1 cellular context compared by ENCODE assay signal in the genomic region with DNA sequence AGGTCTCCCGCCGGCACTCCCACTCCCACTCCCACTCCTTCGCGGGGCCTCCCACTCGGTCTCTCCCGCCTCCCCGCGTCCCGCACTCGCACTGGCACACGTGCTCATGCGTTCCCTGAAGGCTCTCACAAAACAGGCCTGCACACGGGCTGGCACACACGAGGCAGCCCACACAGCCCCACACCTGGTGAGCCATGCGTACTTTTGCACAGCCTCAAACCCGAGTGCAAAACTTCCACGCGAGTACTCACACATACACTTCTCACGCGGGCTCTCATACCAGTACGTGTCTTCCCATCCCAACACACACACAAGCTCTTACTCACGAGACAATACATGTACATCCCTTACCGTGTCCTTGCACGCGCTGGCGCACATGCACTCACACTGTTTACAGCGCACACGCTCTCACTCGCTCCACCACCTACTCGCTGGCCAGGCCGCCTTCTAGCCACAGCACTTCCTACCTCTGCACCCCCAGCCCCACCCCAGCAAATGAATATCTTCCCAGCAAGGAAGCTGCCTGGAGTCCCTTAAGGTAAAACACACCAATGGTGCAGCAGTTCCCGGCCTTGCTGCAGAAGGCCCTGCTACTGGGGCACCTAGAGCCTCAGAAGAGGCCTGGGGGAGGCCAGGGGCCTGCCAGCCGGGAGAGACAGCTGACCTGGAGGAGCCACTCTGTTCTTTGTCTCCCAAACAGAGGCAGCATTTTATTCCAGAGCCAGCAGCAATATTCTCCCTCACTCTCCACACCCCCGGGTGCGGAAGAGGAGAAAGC.
TF ChIP-seq lines count a peak whose summit lies in the region.

No MANE protein-coding gene starts in this region.

TF ChIP-seq in HEK293, 187 proteins besides CTCF, POLR2A, EP300 and RAD21 (continued from another document and continues in another):
- TF ChIP-seq, protein P1, sequence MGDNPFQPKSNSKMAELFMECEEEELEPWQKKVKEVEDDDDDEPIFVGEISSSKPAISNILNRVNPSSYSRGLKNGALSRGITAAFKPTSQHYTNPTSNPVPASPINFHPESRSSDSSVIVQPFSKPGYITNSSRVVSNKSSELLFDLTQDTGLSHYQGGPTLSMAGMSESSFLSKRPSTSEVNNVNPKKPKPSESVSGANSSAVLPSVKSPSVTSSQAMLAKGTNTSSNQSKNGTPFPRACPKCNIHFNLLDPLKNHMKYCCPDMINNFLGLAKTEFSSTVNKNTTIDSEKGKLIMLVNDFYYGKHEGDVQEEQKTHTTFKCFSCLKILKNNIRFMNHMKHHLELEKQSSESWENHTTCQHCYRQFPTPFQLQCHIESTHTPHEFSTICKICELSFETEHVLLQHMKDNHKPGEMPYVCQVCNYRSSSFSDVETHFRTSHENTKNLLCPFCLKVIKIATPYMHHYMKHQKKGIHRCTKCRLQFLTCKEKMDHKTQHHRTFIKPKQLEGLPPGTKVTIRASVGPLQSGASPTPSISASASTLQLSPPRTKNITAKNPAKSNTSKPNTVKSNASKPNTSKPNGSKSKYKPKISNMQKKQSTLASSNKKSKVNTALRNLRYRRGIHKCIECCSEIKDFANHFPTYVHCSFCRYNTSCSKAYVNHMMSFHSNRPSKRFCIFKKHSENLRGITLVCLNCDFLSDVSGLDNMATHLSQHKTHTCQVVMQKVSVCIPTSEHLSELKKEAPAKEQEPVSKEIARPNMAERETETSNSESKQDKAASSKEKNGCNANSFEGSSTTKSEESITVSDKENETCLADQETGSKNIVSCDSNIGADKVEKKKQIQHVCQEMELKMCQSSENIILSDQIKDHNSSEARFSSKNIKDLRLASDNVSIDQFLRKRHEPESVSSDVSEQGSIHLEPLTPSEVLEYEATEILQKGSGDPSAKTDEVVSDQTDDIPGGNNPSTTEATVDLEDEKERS (tag by site-specific recombination; IDR thresholded peaks at IDR 0.05) = no peak
- TF ChIP-seq ZNF677 (tag by site-specific recombination; IDR thresholded peaks at IDR 0.05) (no peak), SP3 (tag by site-specific recombination; IDR thresholded peaks at IDR 0.05) (peak; percentile 44; the same call in 1 of the 2 replicates), ZNF843 (tag by site-specific recombination; IDR thresholded peaks at IDR 0.05) (no peak), ZNF585B (tag by site-specific recombination; IDR thresholded peaks at IDR 0.05) (no peak), ZNF112 (tag by site-specific recombination; IDR thresholded peaks at IDR 0.05) (no peak), ZNF792 (tag by site-specific recombination; IDR thresholded peaks at IDR 0.05) (peak; percentile 60; the same call in 1 of the 2 replicates), RBAK (tag by site-specific recombination; IDR thresholded peaks at IDR 0.05) (no peak), ZNF48 (tag by site-specific recombination; IDR thresholded peaks at IDR 0.05) (no peak), ZNF184 (tag by site-specific recombination; IDR thresholded peaks at IDR 0.05) (no peak), ZNF549 (tag by site-specific recombination; IDR thresholded peaks at IDR 0.05) (no peak), ZNF404 (tag by site-specific recombination; IDR thresholded peaks at IDR 0.05) (no peak), ZNF157 (tag by site-specific recombination; IDR thresholded peaks at IDR 0.05) (0 out of 2 replicates have a peak, but pooled peaks have one; percentile 15), ZNF266 (tag by site-specific recombination; IDR thresholded peaks at IDR 0.05; ENCODE audit: low read depth) (no peak), ZNF24 (tag by site-specific recombination; IDR thresholded peaks at IDR 0.05) (no peak), SP7 (tag by site-specific recombination; IDR thresholded peaks at IDR 0.05) (0 out of 2 replicates have a peak, but pooled peaks have one; percentile 27), ZNF341 (tag by site-specific recombination; IDR thresholded peaks at IDR 0.05; ENCODE audit: low read depth) (no peak), ZNF2 (tag by site-specific recombination; IDR thresholded peaks at IDR 0.05) (peak; percentile 66; the same call in 1 of the 2 replicates), ZNF23 (tag by site-specific recombination; IDR thresholded peaks at IDR 0.05; ENCODE audit: borderline replicate concordance) (no peak), SCRT1 (tag by site-specific recombination; IDR thresholded peaks at IDR 0.05; ENCODE audit: borderline replicate concordance) (no peak), ZNF10 (tag by site-specific recombination; IDR thresholded peaks at IDR 0.05) (no peak), ZNF433 (tag by site-specific recombination; IDR thresholded peaks at IDR 0.05; ENCODE audit: low read depth) (no peak), WT1 (tag by site-specific recombination; IDR thresholded peaks at IDR 0.05) (peak; percentile 39; the same call in 1 of the 2 replicates), ZNF426 (tag by site-specific recombination; IDR thresholded peaks at IDR 0.05) (no peak), GFI1B (tag by site-specific recombination; IDR thresholded peaks at IDR 0.05) (no peak), ZNF114 (tag by site-specific recombination; IDR thresholded peaks at IDR 0.05) (no peak), OVOL3 (tag by site-specific recombination; IDR thresholded peaks at IDR 0.05) (no peak), ZNF132 (tag by site-specific recombination; IDR thresholded peaks at IDR 0.05; ENCODE audit: borderline replicate concordance) (no peak), ZNF830 (tag by site-specific recombination; IDR thresholded peaks at IDR 0.05; ENCODE audit: low read depth) (no peak), KLF9 (tag by site-specific recombination; IDR thresholded peaks at IDR 0.05; ENCODE audit: low read depth) (peak; percentile 78), ZNF600 (tag by site-specific recombination; IDR thresholded peaks at IDR 0.05) (no peak), ZNF37A (tag by site-specific recombination; IDR thresholded peaks at IDR 0.05) (no peak), HOXC10 (CRISPR knock-in tag; IDR thresholded peaks at IDR 0.05) (no peak), ZNF335 (tag by site-specific recombination; conservative IDR thresholded peaks at IDR 0.05) (peak; percentile 86), ZNF707 (tag by site-specific recombination; IDR thresholded peaks at IDR 0.05) (no peak)
- TF ChIP-seq, protein P2, sequence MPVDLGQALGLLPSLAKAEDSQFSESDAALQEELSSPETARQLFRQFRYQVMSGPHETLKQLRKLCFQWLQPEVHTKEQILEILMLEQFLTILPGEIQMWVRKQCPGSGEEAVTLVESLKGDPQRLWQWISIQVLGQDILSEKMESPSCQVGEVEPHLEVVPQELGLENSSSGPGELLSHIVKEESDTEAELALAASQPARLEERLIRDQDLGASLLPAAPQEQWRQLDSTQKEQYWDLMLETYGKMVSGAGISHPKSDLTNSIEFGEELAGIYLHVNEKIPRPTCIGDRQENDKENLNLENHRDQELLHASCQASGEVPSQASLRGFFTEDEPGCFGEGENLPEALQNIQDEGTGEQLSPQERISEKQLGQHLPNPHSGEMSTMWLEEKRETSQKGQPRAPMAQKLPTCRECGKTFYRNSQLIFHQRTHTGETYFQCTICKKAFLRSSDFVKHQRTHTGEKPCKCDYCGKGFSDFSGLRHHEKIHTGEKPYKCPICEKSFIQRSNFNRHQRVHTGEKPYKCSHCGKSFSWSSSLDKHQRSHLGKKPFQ (tag by site-specific recombination; IDR thresholded peaks at IDR 0.05) = no peak
- TF ChIP-seq, protein P3, sequence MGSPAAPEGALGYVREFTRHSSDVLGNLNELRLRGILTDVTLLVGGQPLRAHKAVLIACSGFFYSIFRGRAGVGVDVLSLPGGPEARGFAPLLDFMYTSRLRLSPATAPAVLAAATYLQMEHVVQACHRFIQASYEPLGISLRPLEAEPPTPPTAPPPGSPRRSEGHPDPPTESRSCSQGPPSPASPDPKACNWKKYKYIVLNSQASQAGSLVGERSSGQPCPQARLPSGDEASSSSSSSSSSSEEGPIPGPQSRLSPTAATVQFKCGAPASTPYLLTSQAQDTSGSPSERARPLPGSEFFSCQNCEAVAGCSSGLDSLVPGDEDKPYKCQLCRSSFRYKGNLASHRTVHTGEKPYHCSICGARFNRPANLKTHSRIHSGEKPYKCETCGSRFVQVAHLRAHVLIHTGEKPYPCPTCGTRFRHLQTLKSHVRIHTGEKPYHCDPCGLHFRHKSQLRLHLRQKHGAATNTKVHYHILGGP (tag by site-specific recombination; IDR thresholded peaks at IDR 0.05) = no peak
- TF ChIP-seq, protein P4, sequence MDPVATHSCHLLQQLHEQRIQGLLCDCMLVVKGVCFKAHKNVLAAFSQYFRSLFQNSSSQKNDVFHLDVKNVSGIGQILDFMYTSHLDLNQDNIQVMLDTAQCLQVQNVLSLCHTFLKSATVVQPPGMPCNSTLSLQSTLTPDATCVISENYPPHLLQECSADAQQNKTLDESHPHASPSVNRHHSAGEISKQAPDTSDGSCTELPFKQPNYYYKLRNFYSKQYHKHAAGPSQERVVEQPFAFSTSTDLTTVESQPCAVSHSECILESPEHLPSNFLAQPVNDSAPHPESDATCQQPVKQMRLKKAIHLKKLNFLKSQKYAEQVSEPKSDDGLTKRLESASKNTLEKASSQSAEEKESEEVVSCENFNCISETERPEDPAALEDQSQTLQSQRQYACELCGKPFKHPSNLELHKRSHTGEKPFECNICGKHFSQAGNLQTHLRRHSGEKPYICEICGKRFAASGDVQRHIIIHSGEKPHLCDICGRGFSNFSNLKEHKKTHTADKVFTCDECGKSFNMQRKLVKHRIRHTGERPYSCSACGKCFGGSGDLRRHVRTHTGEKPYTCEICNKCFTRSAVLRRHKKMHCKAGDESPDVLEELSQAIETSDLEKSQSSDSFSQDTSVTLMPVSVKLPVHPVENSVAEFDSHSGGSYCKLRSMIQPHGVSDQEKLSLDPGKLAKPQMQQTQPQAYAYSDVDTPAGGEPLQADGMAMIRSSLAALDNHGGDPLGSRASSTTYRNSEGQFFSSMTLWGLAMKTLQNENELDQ (tag by site-specific recombination; IDR thresholded peaks at IDR 0.05; ENCODE audit: low read depth) = no peak
- TF ChIP-seq, protein P5, sequence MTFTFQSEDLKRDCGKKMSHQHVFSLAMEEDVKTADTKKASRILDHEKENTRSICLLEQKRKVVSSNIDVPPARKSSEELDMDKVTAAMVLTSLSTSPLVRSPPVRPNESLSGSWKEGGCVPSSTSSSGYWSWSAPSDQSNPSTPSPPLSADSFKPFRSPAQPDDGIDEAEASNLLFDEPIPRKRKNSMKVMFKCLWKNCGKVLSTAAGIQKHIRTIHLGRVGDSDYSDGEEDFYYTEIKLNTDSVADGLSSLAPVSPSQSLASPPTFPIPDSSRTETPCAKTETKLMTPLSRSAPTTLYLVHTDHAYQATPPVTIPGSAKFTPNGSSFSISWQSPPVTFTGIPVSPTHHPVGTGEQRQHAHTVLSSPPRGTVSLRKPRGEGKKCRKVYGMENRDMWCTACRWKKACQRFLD (tag by site-specific recombination; IDR thresholded peaks at IDR 0.05) = no peak
- TF ChIP-seq, protein P6, sequence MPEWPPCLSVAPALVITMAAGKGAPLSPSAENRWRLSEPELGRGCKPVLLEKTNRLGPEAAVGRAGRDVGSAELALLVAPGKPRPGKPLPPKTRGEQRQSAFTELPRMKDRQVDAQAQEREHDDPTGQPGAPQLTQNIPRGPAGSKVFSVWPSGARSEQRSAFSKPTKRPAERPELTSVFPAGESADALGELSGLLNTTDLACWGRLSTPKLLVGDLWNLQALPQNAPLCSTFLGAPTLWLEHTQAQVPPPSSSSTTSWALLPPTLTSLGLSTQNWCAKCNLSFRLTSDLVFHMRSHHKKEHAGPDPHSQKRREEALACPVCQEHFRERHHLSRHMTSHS (tag by site-specific recombination; IDR thresholded peaks at IDR 0.05) = no peak
- TF ChIP-seq, protein P7, sequence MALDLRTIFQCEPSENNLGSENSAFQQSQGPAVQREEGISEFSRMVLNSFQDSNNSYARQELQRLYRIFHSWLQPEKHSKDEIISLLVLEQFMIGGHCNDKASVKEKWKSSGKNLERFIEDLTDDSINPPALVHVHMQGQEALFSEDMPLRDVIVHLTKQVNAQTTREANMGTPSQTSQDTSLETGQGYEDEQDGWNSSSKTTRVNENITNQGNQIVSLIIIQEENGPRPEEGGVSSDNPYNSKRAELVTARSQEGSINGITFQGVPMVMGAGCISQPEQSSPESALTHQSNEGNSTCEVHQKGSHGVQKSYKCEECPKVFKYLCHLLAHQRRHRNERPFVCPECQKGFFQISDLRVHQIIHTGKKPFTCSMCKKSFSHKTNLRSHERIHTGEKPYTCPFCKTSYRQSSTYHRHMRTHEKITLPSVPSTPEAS (tag by site-specific recombination; IDR thresholded peaks at IDR 0.05) = no peak
- TF ChIP-seq, protein P8, sequence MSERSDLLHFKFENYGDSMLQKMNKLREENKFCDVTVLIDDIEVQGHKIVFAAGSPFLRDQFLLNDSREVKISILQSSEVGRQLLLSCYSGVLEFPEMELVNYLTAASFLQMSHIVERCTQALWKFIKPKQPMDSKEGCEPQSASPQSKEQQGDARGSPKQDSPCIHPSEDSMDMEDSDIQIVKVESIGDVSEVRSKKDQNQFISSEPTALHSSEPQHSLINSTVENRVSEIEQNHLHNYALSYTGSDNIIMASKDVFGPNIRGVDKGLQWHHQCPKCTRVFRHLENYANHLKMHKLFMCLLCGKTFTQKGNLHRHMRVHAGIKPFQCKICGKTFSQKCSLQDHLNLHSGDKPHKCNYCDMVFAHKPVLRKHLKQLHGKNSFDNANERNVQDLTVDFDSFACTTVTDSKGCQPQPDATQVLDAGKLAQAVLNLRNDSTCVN (tag by site-specific recombination; optimal IDR thresholded peaks at IDR 0.05) = peak; percentile 76
- TF ChIP-seq, protein P9, sequence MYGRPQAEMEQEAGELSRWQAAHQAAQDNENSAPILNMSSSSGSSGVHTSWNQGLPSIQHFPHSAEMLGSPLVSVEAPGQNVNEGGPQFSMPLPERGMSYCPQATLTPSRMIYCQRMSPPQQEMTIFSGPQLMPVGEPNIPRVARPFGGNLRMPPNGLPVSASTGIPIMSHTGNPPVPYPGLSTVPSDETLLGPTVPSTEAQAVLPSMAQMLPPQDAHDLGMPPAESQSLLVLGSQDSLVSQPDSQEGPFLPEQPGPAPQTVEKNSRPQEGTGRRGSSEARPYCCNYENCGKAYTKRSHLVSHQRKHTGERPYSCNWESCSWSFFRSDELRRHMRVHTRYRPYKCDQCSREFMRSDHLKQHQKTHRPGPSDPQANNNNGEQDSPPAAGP (tag by site-specific recombination; IDR thresholded peaks at IDR 0.05) = no peak
- TF ChIP-seq, protein P10, sequence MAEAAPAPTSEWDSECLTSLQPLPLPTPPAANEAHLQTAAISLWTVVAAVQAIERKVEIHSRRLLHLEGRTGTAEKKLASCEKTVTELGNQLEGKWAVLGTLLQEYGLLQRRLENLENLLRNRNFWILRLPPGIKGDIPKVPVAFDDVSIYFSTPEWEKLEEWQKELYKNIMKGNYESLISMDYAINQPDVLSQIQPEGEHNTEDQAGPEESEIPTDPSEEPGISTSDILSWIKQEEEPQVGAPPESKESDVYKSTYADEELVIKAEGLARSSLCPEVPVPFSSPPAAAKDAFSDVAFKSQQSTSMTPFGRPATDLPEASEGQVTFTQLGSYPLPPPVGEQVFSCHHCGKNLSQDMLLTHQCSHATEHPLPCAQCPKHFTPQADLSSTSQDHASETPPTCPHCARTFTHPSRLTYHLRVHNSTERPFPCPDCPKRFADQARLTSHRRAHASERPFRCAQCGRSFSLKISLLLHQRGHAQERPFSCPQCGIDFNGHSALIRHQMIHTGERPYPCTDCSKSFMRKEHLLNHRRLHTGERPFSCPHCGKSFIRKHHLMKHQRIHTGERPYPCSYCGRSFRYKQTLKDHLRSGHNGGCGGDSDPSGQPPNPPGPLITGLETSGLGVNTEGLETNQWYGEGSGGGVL (tag by site-specific recombination; IDR thresholded peaks at IDR 0.05) = peak; percentile 44; the same call in 1 of the 2 replicates
